Comparison of ENCODE assay signal across 27 cellular contexts in the genomic region with DNA sequence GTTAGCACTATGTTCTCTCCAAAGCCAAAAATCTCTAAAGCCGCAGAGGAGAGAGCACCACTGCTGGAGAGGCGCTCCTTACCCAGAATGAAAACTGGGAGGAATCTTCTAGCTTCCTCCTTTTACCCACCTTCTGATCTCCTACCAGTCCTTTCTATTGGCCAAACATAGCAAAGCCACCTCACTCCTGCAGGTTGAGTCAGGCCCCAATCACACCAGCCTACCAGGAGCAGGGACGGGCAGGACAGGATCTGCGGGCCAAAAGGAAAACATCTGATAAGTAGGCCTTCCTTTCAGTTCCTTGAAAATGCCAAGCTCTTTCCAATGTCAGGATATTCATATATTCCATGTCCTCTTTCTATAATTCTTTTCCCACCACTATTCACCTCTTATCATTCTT.
A peak's percentile ranks its signal among the peaks of the same experiment; 100 is the strongest.
DNase-seq lines count a peak whose midpoint lies in the region; ATAC-seq, FAIRE-seq and TF ChIP-seq lines count a peak whose summit lies in the region.
"Had no signal": no experiment of that assay in that cellular context is flagged by ENCODE, and none has a peak within 500 bp of the region (broad histone marks: within the 10 kb centered on the region; RNA-seq: fewer than 3 reads in every experiment).

No MANE protein-coding gene starts in this region.

- H3K27ac ChIP-seq in astrocyte (ENCODE audit: low read depth, low read length), result no peak overlapping the region
- H3K27ac ChIP-seq in foreskin keratinocyte, result no peak overlapping the region
- H3K27ac ChIP-seq: SK-N-MC had no signal

- H2AFZ ChIP-seq in astrocyte (ENCODE audit: low read depth, low read length), result no peak overlapping the region

- peak; percentile 23 for DNase-seq in Calu3
- no peak for DNase-seq in astrocyte (ENCODE audit: low read depth)
- DNase-seq in foreskin keratinocyte, result peak in 1 of 2 donors; percentile 55
- no peak for DNase-seq in neural crest cell (ENCODE audit: low read depth, low spot score)
- DNase-seq in amygdala (lab: John Stamatoyannopoulos, UW), result no peak
- no peak for DNase-seq in T-helper 9 cell
- DNase-seq: 8988T; ACHN; BE2C; CD8-positive, alpha-beta memory T cell; DMS79 treated with DMSO at 0.1 percent for 48 hours; GF-D8; KG1; NCI-H1048; NCI-H1417; NCI-H1694; NCI-H2029 treated with DMSO at 0.1 percent for 48 hours; NCI-H2227 treated with DMSO at 0.1 percent for 48 hours; NCI-H526 treated with DMSO at 0.1 percent for 48 hours; SIG-M5 had no signal

- H3K27ac Mint-ChIP-seq in Calu3 (ENCODE audit: unreplicated experiment), result no peak overlapping the region
- peak overlapping the region; percentile 50 for H3K27ac Mint-ChIP-seq in astrocyte (ENCODE audit: unreplicated experiment)
- H3K27ac Mint-ChIP-seq in neural crest cell (ENCODE audit: unreplicated experiment), result peak overlapping the region; percentile 4
- H3K27ac Mint-ChIP-seq: CD8-positive, alpha-beta memory T cell had no signal

- H3K9me3 Mint-ChIP-seq in Calu3 (ENCODE audit: low read depth, unreplicated experiment), result no peaks in the 10 kb centered on the region
- no peaks in the 10 kb centered on the region for H3K9me3 Mint-ChIP-seq in astrocyte (ENCODE audit: unreplicated experiment)
- H3K9me3 Mint-ChIP-seq in neural crest cell, result no peaks in the 10 kb centered on the region
- H3K9me3 Mint-ChIP-seq: CD14-positive monocyte; CD8-positive, alpha-beta memory T cell had no signal

- ATAC-seq in foreskin keratinocyte (peak; percentile 58), HG03432 (IDR thresholded peaks at IDR 0.05; ENCODE audit: unreplicated experiment) (no peak), HG02938 (IDR thresholded peaks at IDR 0.05; ENCODE audit: unreplicated experiment) (no peak)
- ATAC-seq: Panc1 had no signal

- no peak overlapping the region for H3K4me3 ChIP-seq in astrocyte (ENCODE audit: insufficient read depth, low read depth, low read length)
- H3K4me3 ChIP-seq: SK-N-MC had no signal

- H3K9ac ChIP-seq in astrocyte (ENCODE audit: low read length), result no peak overlapping the region

- BruUV-seq in Calu3 (replicated peaks; lab: Mats Ljungman, UMichigan), result no TSS peak

- no peaks in the 10 kb centered on the region for H3K27me3 ChIP-seq in astrocyte (ENCODE audit: insufficient read depth, low read length)
- H3K27me3 ChIP-seq in foreskin keratinocyte, result no peaks in the 10 kb centered on the region
- H3K27me3 ChIP-seq: BE2C had no signal

- no peaks in the 10 kb centered on the region for H3K27me3 Mint-ChIP-seq in Calu3 (ENCODE audit: unreplicated experiment)
- H3K27me3 Mint-ChIP-seq in astrocyte (ENCODE audit: low read depth, unreplicated experiment), result no peaks in the 10 kb centered on the region
- H3K27me3 Mint-ChIP-seq in neural crest cell (ENCODE audit: low read depth), result no peaks in the 10 kb centered on the region

- FAIRE-seq in astrocyte (lab: Jason Lieb, UNC), result no peak
- FAIRE-seq: GM12892, H54 had no signal

- no peak overlapping the region for H3K4me3 Mint-ChIP-seq in Calu3 (ENCODE audit: low read depth, unreplicated experiment)
- H3K4me3 Mint-ChIP-seq in astrocyte (ENCODE audit: unreplicated experiment), result no peak overlapping the region
- H3K4me3 Mint-ChIP-seq in neural crest cell, result no peak overlapping the region
- H3K4me3 Mint-ChIP-seq: CD14-positive monocyte; CD8-positive, alpha-beta memory T cell had no signal

- H3K79me2 ChIP-seq in astrocyte (ENCODE audit: insufficient read depth, low read length), result no peaks in the 10 kb centered on the region

- H3K36me3 Mint-ChIP-seq in Calu3 (ENCODE audit: insufficient read depth, unreplicated experiment) (peaks cover 11% of the 10 kb centered on the region), astrocyte (ENCODE audit: low read depth, unreplicated experiment) (no peaks in the 10 kb centered on the region), neural crest cell (ENCODE audit: low read depth) (no peaks in the 10 kb centered on the region)
- H3K36me3 Mint-ChIP-seq: CD14-positive monocyte; CD8-positive, alpha-beta memory T cell had no signal

- intact Hi-C loops in Calu3 (cut with micrococcal nuclease; ENCODE audit: unreplicated experiment), result loop anchor here (5.0 kb wide), 1 partner anchor 197 kb away; the partner anchor contains the start of gene CNOT2

- H3K9me3 ChIP-seq in astrocyte (ENCODE audit: insufficient read depth, low read depth, low read length), result no peaks in the 10 kb centered on the region
- H3K9me3 ChIP-seq: BE2C had no signal

- CTCF ChIA-PET in Calu3 (lab: Charles Lee), result interaction anchor here (0.5 kb wide), 1 partner anchor 36 kb away, joined by 4 read pairs; no protein-coding TSS in a partner anchor

- H3K36me3 ChIP-seq in astrocyte (ENCODE audit: insufficient read depth, low read length), result no peaks in the 10 kb centered on the region
- H3K36me3 ChIP-seq: BE2C had no signal

- no peaks in the 10 kb centered on the region for H3K4me1 ChIP-seq in astrocyte (ENCODE audit: insufficient read depth, low read length)
- peaks cover 26% of the 10 kb centered on the region for H3K4me1 ChIP-seq in foreskin keratinocyte
- H3K4me1 ChIP-seq: BE2C had no signal

- H3K4me2 ChIP-seq in astrocyte (ENCODE audit: low read length), result no peak overlapping the region

- TF ChIP-seq CTCF in Calu3 (IDR thresholded peaks at IDR 0.05; ENCODE audit: unreplicated experiment) (no peak), astrocyte (IDR thresholded peaks at IDR 0.05; ENCODE audit: insufficient read depth, low read depth, low read length) (no peak), foreskin keratinocyte (conservative IDR thresholded peaks at IDR 0.05) (no peak), neural crest cell (conservative IDR thresholded peaks at IDR 0.05) (no peak)

- H3K4me1 Mint-ChIP-seq in Calu3 (ENCODE audit: low read depth, unreplicated experiment) (peaks cover 64% of the 10 kb centered on the region), astrocyte (ENCODE audit: low read depth, unreplicated experiment) (peaks cover 21% of the 10 kb centered on the region), neural crest cell (no peaks in the 10 kb centered on the region)

- no peaks in the 10 kb centered on the region for H4K20me1 ChIP-seq in astrocyte (ENCODE audit: insufficient read depth, low read length)
